In genomic region chr1:199780948-199781347, GRCh38 we compare ENCODE assay signal across 19 cellular contexts.
DNase-seq lines count a peak whose midpoint lies in the region; ATAC-seq and TF ChIP-seq lines count a peak whose summit lies in the region.
"Had no signal": no experiment of that assay in that cellular context is flagged by ENCODE, and none has a peak within 500 bp of the region (broad histone marks: within the 10 kb centered on the region; RNA-seq: fewer than 3 reads in every experiment).

No MANE protein-coding gene starts in this region.

- no peaks in the 10 kb centered on the region for H3K9me2 ChIP-seq in HCT116 (ENCODE audit: insufficient read depth)

- RAD21 ChIA-PET in HCT116 (lab: Charles Lee; ENCODE audit: low non-redundant PET in 1 of 2, low total read pairs in 2 of 2, uncharacterized antibody in 2 of 2, unreplicated experiment in 2 of 2) = no interaction called here

- POLR2A ChIA-PET in AG04449 (lab: Yijun Ruan, JAX) = interaction anchor here (0.6 kb wide), 1 partner anchor 16 kb away, joined by 3 read pairs; no protein-coding TSS in a partner anchor
- POLR2A ChIA-PET in HCT116 (lab: Charles Lee) = no interaction called here

- DNase-seq in AG04449 (ENCODE audit: low read depth, low spot score) (peak; percentile 1), HCT116 (ENCODE audit: low read depth, low spot score) (no peak), amniotic epithelial cell (ENCODE audit: low read depth) (peak; percentile 39), fibroblast of the aortic adventitia (ENCODE audit: low read depth) (peak; percentile 34), omental fat pad (ENCODE audit: low spot score) (no peak), transverse colon (no peak), AG20443 (ENCODE audit: low spot score) (no peak), BE2C (no peak)
- DNase-seq: activated CD4-positive, alpha-beta memory T cell treated with anti-CD3 and anti-CD28 coated beads, Interleukin-2, amount 10 ng/mL, durations not matched to agents 7 days and 5 days; activated T-cell treated with anti-CD3 and anti-CD28 coated beads, Interleukin-2, amount 50 U/mL, for 4 hours; effector memory CD8-positive, alpha-beta T cell; NCI-H1694 treated with DMSO at 0.1 percent for 48 hours; NCI-H345; NK-92 treated with Interleukin-12 subunit alpha and Interleukin-12 subunit beta, amount 100 ng/mL, for 24 hours; stimulated activated CD4-positive, alpha-beta T cell treated with anti-CD3 and anti-CD28 coated beads, Interleukin-1b, Interleukin-23, amount 100 ng/mL, for 48 hours had no signal

- no peaks in the 10 kb centered on the region for H4K20me1 ChIP-seq in HCT116 (ENCODE audit: insufficient read depth)

- H3K4me2 ChIP-seq in HCT116 (ENCODE audit: low read length) = no peak overlapping the region

- H3K4me1 ChIP-seq in HCT116 (ENCODE audit: control insufficient read depth in 1 of 2, insufficient read depth in 2 of 2, low read length in 2 of 2) (peaks cover 13 to 31% of the 10 kb centered on the region in 2 experiments; a peak in 3 of 4 replicates), transverse colon (peaks cover 0 to 5% (median 0%) of the 10 kb centered on the region in 4 donors), BE2C (no peaks in the 10 kb centered on the region)

- H3K27ac ChIP-seq in HCT116 (ENCODE audit: low read depth, low read length) (no peak overlapping the region), transverse colon (no peak overlapping the region)
- H3K27ac ChIP-seq: cardiac muscle cell, VCaP had no signal

- WGBS in transverse colon (ENCODE audit: low coverage in 1 of 2), 2 donors = 92 to 96% methylated on average over 1 of the region's 1 CpG

- H3K4me3 ChIP-seq in AG04449 (ENCODE audit: low read depth, low read length) = no peak overlapping the region
- no peak overlapping the region for H3K4me3 ChIP-seq in HCT116 (replicated peaks in 1 of 2; ENCODE audit: low read depth in 1 of 2, low read length in 2 of 2)
- no peak overlapping the region for H3K4me3 ChIP-seq in fibroblast of the aortic adventitia (ENCODE audit: low read depth, low read length)
- no peak overlapping the region for H3K4me3 ChIP-seq in transverse colon
- no peak overlapping the region for H3K4me3 ChIP-seq in BE2C (ENCODE audit: low read depth, low read length)
- H3K4me3 ChIP-seq: cardiac muscle cell had no signal

- TF ChIP-seq CTCF in AG04449 (IDR thresholded peaks at IDR 0.05; ENCODE audit: insufficient read depth, low read length, missing control alignments) = no peak
- no peak for TF ChIP-seq CTCF in HCT116 (IDR thresholded peaks at IDR 0.05 in 2 of 3, conservative IDR thresholded peaks at IDR 0.05 in 1 of 3; ENCODE audit: borderline replicate concordance in 1 of 3, insufficient read depth in 1 of 3, low read depth in 2 of 3, low read length in 2 of 3)
- no peak for TF ChIP-seq CTCF in fibroblast of the aortic adventitia (IDR thresholded peaks at IDR 0.05; ENCODE audit: insufficient read depth, low read length)
- no peak for TF ChIP-seq CTCF in omental fat pad (IDR thresholded peaks at IDR 0.05)
- no peak for TF ChIP-seq CTCF in transverse colon (IDR thresholded peaks at IDR 0.05)
- no peak for TF ChIP-seq CTCF in BE2C (IDR thresholded peaks at IDR 0.05; ENCODE audit: low read depth, low read length)

- H2AFZ ChIP-seq in HCT116 (ENCODE audit: low read depth, low read length, poor library complexity, severe bottlenecking) = peak overlapping the region; percentile 57

- H3K36me3 ChIP-seq in HCT116 (ENCODE audit: control insufficient read depth in 1 of 2, insufficient read depth in 2 of 2, low read length in 2 of 2) (no peaks in the 10 kb centered on the region), transverse colon (no peaks in the 10 kb centered on the region), BE2C (no peaks in the 10 kb centered on the region)
- H3K36me3 ChIP-seq: cardiac muscle cell had no signal

- TF ChIP-seq POLR2A in HCT116 (IDR thresholded peaks at IDR 0.05; ENCODE audit: borderline replicate concordance, extremely low read depth, insufficient read depth, insufficient read length) (no peak), transverse colon (IDR thresholded peaks at IDR 0.05) (no peak)

- no peak for TF ChIP-seq EP300 in transverse colon (IDR thresholded peaks at IDR 0.05; ENCODE audit: low read depth)

- in situ Hi-C loops in transverse colon (cut with MboI; ENCODE audit: low pct_ligation_motif_present in 1 of 4, low pct_unique_long_range_greater_than_20kb in 1 of 4, low sequenced_read_pairs in 3 of 4) = no loop called here

- TF ChIP-seq RAD21 in HCT116 (IDR thresholded peaks at IDR 0.05; ENCODE audit: low read depth) = no peak

- intact Hi-C loops in HCT116 (cut with micrococcal nuclease) = no loop called here
- intact Hi-C loops in transverse colon (cut with DNase I; ENCODE audit: low total_unique reads) = no loop called here

- no peak for ATAC-seq in HCT116
- ATAC-seq in omental fat pad (ENCODE audit: low FRiP score) = no peak
- ATAC-seq: activated naive CD4-positive, alpha-beta T cell treated with anti-CD3 and anti-CD28 coated beads, Interleukin-2, amount 50 U/mL, for 72 hours; activated T-cell treated with anti-CD3 and anti-CD28 coated beads, Interleukin-2, amount 50 U/mL, for 4 hours; effector memory CD8-positive, alpha-beta T cell; Right ventricle myocardium inferior had no signal

- H3K9me3 ChIP-seq in HCT116 (ENCODE audit: control insufficient read depth in 1 of 2, insufficient read depth in 1 of 2, low read depth in 1 of 2, low read length in 2 of 2) = no peaks in the 10 kb centered on the region
- no peaks in the 10 kb centered on the region for H3K9me3 ChIP-seq in transverse colon
- H3K9me3 ChIP-seq in BE2C = no peaks in the 10 kb centered on the region

- no peaks in the 10 kb centered on the region for H3K79me2 ChIP-seq in HCT116 (ENCODE audit: insufficient read depth, low read length)

- CTCF ChIA-PET in AG04449 (lab: Yijun Ruan, JAX) = interaction anchor here (1.2 kb wide), 1 partner anchor 10 kb away, joined by 4 read pairs; no protein-coding TSS in a partner anchor
- CTCF ChIA-PET in HCT116 (lab: Charles Lee) = no interaction called here

- H3K27me3 ChIP-seq in HCT116 (ENCODE audit: insufficient read depth, low read length) (no peaks in the 10 kb centered on the region), transverse colon (no peaks in the 10 kb centered on the region), BE2C (no peaks in the 10 kb centered on the region)
- H3K27me3 ChIP-seq: cardiac muscle cell had no signal

- no TSS peak for BruUV-seq in HCT116 (replicated peaks; lab: Mats Ljungman, UMichigan)

- no peak overlapping the region for H3K9ac ChIP-seq in HCT116 (ENCODE audit: low read length)

TF ChIP-seq in HCT116, 20 proteins besides CTCF, POLR2A, EP300 and RAD21:
- no peak for TF ChIP-seq SIN3A (IDR thresholded peaks at IDR 0.05; ENCODE audit: low read depth)
- TF ChIP-seq SP1 (IDR thresholded peaks at IDR 0.05; ENCODE audit: low read depth) = no peak
- TF ChIP-seq ELF1 (IDR thresholded peaks at IDR 0.05; ENCODE audit: borderline replicate concordance, low read depth) = no peak
- no peak for TF ChIP-seq ZFX (IDR thresholded peaks at IDR 0.05)
- no peak for TF ChIP-seq YY1 (IDR thresholded peaks at IDR 0.05; ENCODE audit: extremely low read depth, insufficient replicate concordance, low read depth, low read length)
- TF ChIP-seq, protein P1, sequence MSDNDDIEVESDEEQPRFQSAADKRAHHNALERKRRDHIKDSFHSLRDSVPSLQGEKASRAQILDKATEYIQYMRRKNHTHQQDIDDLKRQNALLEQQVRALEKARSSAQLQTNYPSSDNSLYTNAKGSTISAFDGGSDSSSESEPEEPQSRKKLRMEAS (IDR thresholded peaks at IDR 0.05) = no peak
- no peak for TF ChIP-seq CEBPB (IDR thresholded peaks at IDR 0.05; ENCODE audit: low read depth)
- TF ChIP-seq JUND (IDR thresholded peaks at IDR 0.05) = no peak
- no peak for TF ChIP-seq EZH2phosphoT487 (IDR thresholded peaks at IDR 0.05; ENCODE audit: borderline replicate concordance)

Comparison
In these comparisons a context has a peak if more than half of its experiments do, and no peak if none do; other contexts are left out.
1. DNase-seq: peak in AG04449 (single experiment), amniotic epithelial cell (single experiment) and fibroblast of the aortic adventitia (single experiment); none in HCT116 (single experiment), omental fat pad (single experiment), transverse colon (single experiment), AG20443 (single experiment) and BE2C (single experiment).